In genomic region chr13:95955255-95955654, GRCh38 we compare ENCODE assay signal across 15 cellular contexts.
DNase-seq lines count a peak whose midpoint lies in the region; ATAC-seq lines count a peak whose summit lies in the region.
"Had no signal": no experiment of that assay in that cellular context is flagged by ENCODE, and none has a peak within 500 bp of the region (broad histone marks: within the 10 kb centered on the region; RNA-seq: fewer than 3 reads in every experiment).

No MANE protein-coding gene starts in this region.

- H4K8ac ChIP-seq in trophoblast cell (ENCODE audit: low read depth, low read length), result no peak overlapping the region

- H2BK120ac ChIP-seq in trophoblast cell (ENCODE audit: insufficient read depth, low read length, poor library complexity), result no peak overlapping the region

- no peak overlapping the region for H3K14ac ChIP-seq in trophoblast cell (ENCODE audit: low read length)

- H3K9me3 ChIP-seq in HUES6 (ENCODE audit: control insufficient read depth, insufficient read depth, low read depth, low read length), result peaks cover 43% of the 10 kb centered on the region
- H3K9me3 ChIP-seq in trophoblast cell (ENCODE audit: insufficient read depth, low read depth, low read length), result peaks cover 6% of the 10 kb centered on the region
- H3K9me3 ChIP-seq: sigmoid colon had no signal

- H2AFZ ChIP-seq in trophoblast cell (ENCODE audit: insufficient read depth, low read length, poor library complexity), result no peak overlapping the region
- H2AFZ ChIP-seq: hepatocyte had no signal

- H4K12ac ChIP-seq in trophoblast cell (ENCODE audit: low read depth, low read length), result no peak overlapping the region

- H2AK5ac ChIP-seq in trophoblast cell (ENCODE audit: low read length), result no peak overlapping the region

- H3K9ac ChIP-seq in HUES6 (ENCODE audit: low read length) (no peak overlapping the region), trophoblast cell (ENCODE audit: low read length) (no peak overlapping the region)

- H3K4ac ChIP-seq in trophoblast cell (ENCODE audit: low read depth, low read length), result no peak overlapping the region

- ATAC-seq in GM18861 (IDR thresholded peaks at IDR 0.05; ENCODE audit: unreplicated experiment) (peak; percentile 88), GM21447 (IDR thresholded peaks at IDR 0.05; ENCODE audit: unreplicated experiment) (peak; percentile 80), HG02981 (IDR thresholded peaks at IDR 0.05; ENCODE audit: unreplicated experiment) (peak; percentile 93)
- ATAC-seq: natural killer cell had no signal

- no peaks in the 10 kb centered on the region for H3K79me1 ChIP-seq in trophoblast cell (ENCODE audit: low read length)

- WGBS in trophoblast cell (ENCODE audit: extremely low coverage, insufficient coverage, insufficient read length), result no CpG with 5 or more reads among the region's 3 CpGs

- H3K23ac ChIP-seq in trophoblast cell (ENCODE audit: low read length), result no peak overlapping the region

- H3K36me3 ChIP-seq in HUES6 (ENCODE audit: control insufficient read depth, insufficient read depth, low read length) (peaks cover 29% of the 10 kb centered on the region), trophoblast cell (ENCODE audit: control insufficient read depth in 1 of 2, insufficient read depth in 2 of 2, low read length in 2 of 2) (no peaks in the 10 kb centered on the region)

- no peaks in the 10 kb centered on the region for H3K79me2 ChIP-seq in trophoblast cell (ENCODE audit: control insufficient read depth, insufficient read depth, low read length, poor library complexity)
- H3K79me2 ChIP-seq: hepatocyte had no signal

- no peak overlapping the region for H2BK12ac ChIP-seq in trophoblast cell (ENCODE audit: low read length)

- no peak overlapping the region for H3K4me3 ChIP-seq in HUES6 (ENCODE audit: low read depth, low read length)
- no peak overlapping the region for H3K4me3 ChIP-seq in trophoblast cell (ENCODE audit: low read depth, low read length)
- H3K4me3 ChIP-seq: hepatocyte, left ventricle myocardium inferior, sigmoid colon had no signal

- no peak overlapping the region for H2BK5ac ChIP-seq in trophoblast cell (ENCODE audit: low read depth, low read length, poor library complexity)

- H3K4me2 ChIP-seq in trophoblast cell (ENCODE audit: low read length), result no peak overlapping the region
- H3K4me2 ChIP-seq: hepatocyte had no signal

- H3K27me3 ChIP-seq in HUES6 (ENCODE audit: control insufficient read depth, insufficient read depth, low read length), result no peaks in the 10 kb centered on the region
- H3K27me3 ChIP-seq in trophoblast cell (ENCODE audit: insufficient read depth, low read length), result no peaks in the 10 kb centered on the region
- H3K27me3 ChIP-seq: hepatocyte, sigmoid colon had no signal

- H3K27ac ChIP-seq in HUES6 (ENCODE audit: low read depth, low read length) (peak overlapping the region; percentile 57; the same call in 1 of the 2 replicates), trophoblast cell (ENCODE audit: low read depth, low read length) (no peak overlapping the region)
- H3K27ac ChIP-seq: hepatocyte, left ventricle myocardium inferior, sigmoid colon had no signal

- H3K18ac ChIP-seq in trophoblast cell (ENCODE audit: low read length), result no peak overlapping the region

- DNase-seq in cerebellar cortex (ENCODE audit: low spot score), result no peak
- no peak for DNase-seq in trophoblast cell
- no peak for DNase-seq in central memory CD4-positive, alpha-beta T cell
- no peak for DNase-seq in NCI-H2171 (lab: John Stamatoyannopoulos, UW)
- DNase-seq: caudate nucleus, DMS79, left ventricle myocardium inferior, natural killer cell, NCI-H187, sigmoid colon had no signal

- H3K4me1 ChIP-seq in HUES6 (ENCODE audit: control insufficient read depth, insufficient read depth, low read length) (0 out of 2 replicates have a peak, but pooled peaks cover 7% of the 10 kb centered on the region), trophoblast cell (ENCODE audit: control insufficient read depth in 1 of 2, insufficient read depth in 2 of 2, low read length in 2 of 2) (no peaks in the 10 kb centered on the region)
- H3K4me1 ChIP-seq: left ventricle myocardium inferior, sigmoid colon had no signal

- H4K91ac ChIP-seq in trophoblast cell (ENCODE audit: low read depth, low read length), result no peak overlapping the region
